In genomic region chr10:131093346-131093745, GRCh38 we compare ENCODE assay signal across 16 cellular contexts.
DNase-seq lines count a peak whose midpoint lies in the region; ATAC-seq, FAIRE-seq and TF ChIP-seq lines count a peak whose summit lies in the region.
"Had no signal": no experiment of that assay in that cellular context is flagged by ENCODE, and none has a peak within 500 bp of the region (broad histone marks: within the 10 kb centered on the region; RNA-seq: fewer than 3 reads in every experiment).

No MANE protein-coding gene starts in this region.

- H3K27me3 ChIP-seq in BLaER1 (no peaks in the 10 kb centered on the region), H9 (ENCODE audit: insufficient read depth, low read length) (no peaks in the 10 kb centered on the region)

- H2BK5ac ChIP-seq in H9 (ENCODE audit: insufficient read length, low read length), result no peak overlapping the region

- H3K4me2 ChIP-seq in BLaER1, result peak overlapping the region; percentile 43
- H3K4me2 ChIP-seq in H9 (ENCODE audit: insufficient read depth, insufficient read length, low read length), result no peak overlapping the region

- H3K27ac Mint-ChIP-seq in H9 (peak overlapping the region; percentile 36 to 94 (median 42); a peak in 6 of 7 replicates), nephron progenitor cell (no peak overlapping the region)
- H3K27ac Mint-ChIP-seq: CD14-positive monocyte; CD8-positive, alpha-beta T cell had no signal

- peak overlapping the region; percentile 62 for H3K18ac ChIP-seq in H9 (ENCODE audit: insufficient read length, low read depth, low read length)

- H2AFZ ChIP-seq in H9 (ENCODE audit: low read length), result no peak overlapping the region

- no peak overlapping the region for H4K8ac ChIP-seq in H9 (replicated peaks; ENCODE audit: insufficient read length, low read depth, low read length)

- H3K9me3 Mint-ChIP-seq in H9 (peaks cover 0 to 2% of the 10 kb centered on the region in 2 experiments; a peak in 2 of 5 replicates), nephron progenitor cell (no peaks in the 10 kb centered on the region)
- H3K9me3 Mint-ChIP-seq: CD8-positive, alpha-beta T cell had no signal

- intact Hi-C loops in kidney (cut with DNase I), result no loop called here

- H3K9ac ChIP-seq in BLaER1, result no peak overlapping the region
- H3K9ac ChIP-seq in H9 (ENCODE audit: extremely low read depth, insufficient read length, low read length), result no peak overlapping the region
- H3K9ac ChIP-seq in kidney (ENCODE audit: low read length in 2 of 2), result no peak overlapping the region

- 0 out of 2 replicates have a peak overlapping the region, but pooled peaks have one; percentile 23 for H3K27ac ChIP-seq in BLaER1
- H3K27ac ChIP-seq in H9 (ENCODE audit: insufficient read length, low read depth, low read length), result no peak overlapping the region
- no peak overlapping the region for H3K27ac ChIP-seq in kidney (ENCODE audit: low read depth in 2 of 2, low read length in 2 of 2)

- H4K91ac ChIP-seq in H9 (ENCODE audit: insufficient read length, low read depth, low read length), result peak overlapping the region; percentile 46

- no peak overlapping the region for H2BK120ac ChIP-seq in H9 (ENCODE audit: low read depth, low read length, poor library complexity, severe bottlenecking)

- no peaks in the 10 kb centered on the region for H3K79me1 ChIP-seq in H9 (ENCODE audit: insufficient read depth, low read depth, low read length, poor library complexity, severe bottlenecking)

- peaks cover 25% of the 10 kb centered on the region in 2 experiments for H3K4me1 Mint-ChIP-seq in H9
- H3K4me1 Mint-ChIP-seq in nephron progenitor cell, result peaks cover 51% of the 10 kb centered on the region
- H3K4me1 Mint-ChIP-seq: CD14-positive monocyte had no signal

- no peak overlapping the region for H4K5ac ChIP-seq in H9 (ENCODE audit: insufficient read length, low read depth, low read length)

- peaks cover 2% of the 10 kb centered on the region; the same call in 1 of the 2 replicates for H3K27me3 Mint-ChIP-seq in H9 (ENCODE audit: low read depth)
- peaks cover 11% of the 10 kb centered on the region for H3K27me3 Mint-ChIP-seq in nephron progenitor cell (ENCODE audit: low read depth, poor library complexity)

- no peak for FAIRE-seq in kidney (lab: Jason Lieb, UNC)
- FAIRE-seq: H54 had no signal

- H3K9me3 ChIP-seq in BLaER1 (no peaks in the 10 kb centered on the region), H9 (ENCODE audit: control insufficient read depth, low read depth, low read length) (no peaks in the 10 kb centered on the region), kidney (ENCODE audit: control insufficient read depth in 1 of 2, low read length in 2 of 2) (no peaks in the 10 kb centered on the region)
- H3K9me3 ChIP-seq: Caco-2 had no signal

- no peak overlapping the region for H2BK15ac ChIP-seq in H9 (ENCODE audit: low read depth, low read length)

- DNase-seq in H9 (no peak), kidney (peak; percentile 58), nephron progenitor cell (no peak), NCI-H345 treated with DMSO at 0.1 percent for 48 hours (lab: John Stamatoyannopoulos, UW; ENCODE audit: unreplicated experiment) (no peak), putamen (ENCODE audit: low spot score) (no peak), NCI-H1694 (lab: John Stamatoyannopoulos, UW) (no peak)
- DNase-seq: ACHN; Caco-2; CD8-positive, alpha-beta T cell; DMS53; GF-D8; IMR-90 had no signal

- H3K56ac ChIP-seq in H9 (ENCODE audit: insufficient read length, low read depth, low read length), result no peak overlapping the region

- no peak overlapping the region for H3K23ac ChIP-seq in H9 (ENCODE audit: insufficient read length, low read depth, low read length)

- no peaks in the 10 kb centered on the region for H3K23me2 ChIP-seq in H9 (ENCODE audit: insufficient read length, low read depth, low read length, poor library complexity, severe bottlenecking)

- H3K4me3 ChIP-seq in BLaER1 (no peak overlapping the region), kidney (ENCODE audit: low read length in 2 of 2) (no peak overlapping the region)

- H2BK20ac ChIP-seq in H9 (ENCODE audit: low read depth, low read length, poor library complexity, severe bottlenecking), result no peak overlapping the region

- H3T11ph ChIP-seq in H9 (ENCODE audit: low read length), result no peak overlapping the region

- H4K20me1 ChIP-seq in BLaER1, result no peaks in the 10 kb centered on the region
- H4K20me1 ChIP-seq in H9 (ENCODE audit: control insufficient read depth, insufficient read depth, insufficient read length), result no peaks in the 10 kb centered on the region

- TF ChIP-seq CTCF in H9 (conservative IDR thresholded peaks at IDR 0.05) (no peak), kidney (IDR thresholded peaks at IDR 0.05; ENCODE audit: borderline replicate concordance, extremely low read depth, insufficient read depth) (no peak), nephron progenitor cell (IDR thresholded peaks at IDR 0.05) (no peak)

- H3K79me2 ChIP-seq in H9 (ENCODE audit: insufficient read depth, low read length), result no peaks in the 10 kb centered on the region

- WGBS in H9 (ENCODE audit: extremely low coverage, insufficient read length, low lambda C conversion rate), result no CpG with 5 or more reads among the region's 14 CpGs

- H3K4ac ChIP-seq in H9 (ENCODE audit: low read depth, low read length), result no peak overlapping the region; the same call in 1 of the 2 replicates

- peaks cover 4% of the 10 kb centered on the region; the same call in 1 of the 2 replicates for H3K36me3 ChIP-seq in BLaER1
- H3K36me3 ChIP-seq in kidney (ENCODE audit: control insufficient read depth in 1 of 2, insufficient read depth in 2 of 2, low read length in 2 of 2), result no peaks in the 10 kb centered on the region

- ATAC-seq in GM21737 (IDR thresholded peaks at IDR 0.05; ENCODE audit: unreplicated experiment), result no peak
- ATAC-seq: CD8-positive, alpha-beta T cell had no signal

- H3K36me3 Mint-ChIP-seq in H9 (ENCODE audit: insufficient read depth in 1 of 3, low read depth in 3 of 3) (no peaks in the 10 kb centered on the region), nephron progenitor cell (ENCODE audit: low read depth) (no peaks in the 10 kb centered on the region)
- H3K36me3 Mint-ChIP-seq: CD14-positive monocyte; CD8-positive, alpha-beta T cell had no signal

- no peak overlapping the region for H2BK12ac ChIP-seq in H9 (ENCODE audit: insufficient read length, low read depth, low read length)

- H3K4me3 Mint-ChIP-seq in H9 (no peak overlapping the region), nephron progenitor cell (peak overlapping the region; percentile 42)
- H3K4me3 Mint-ChIP-seq: CD14-positive monocyte; CD8-positive, alpha-beta T cell had no signal

- peaks cover 62% of the 10 kb centered on the region for H3K4me1 ChIP-seq in BLaER1
- peaks cover 7% of the 10 kb centered on the region; the same call in 1 of the 2 replicates for H3K4me1 ChIP-seq in H9 (ENCODE audit: insufficient read depth, low read length)
- H3K4me1 ChIP-seq in kidney (ENCODE audit: control insufficient read depth in 1 of 2, insufficient read depth in 1 of 2, low read depth in 1 of 2, low read length in 2 of 2), result no peaks in the 10 kb centered on the region
- H3K4me1 ChIP-seq: Caco-2 had no signal

- peak overlapping the region; percentile 12; the same call in 1 of the 2 replicates for H3K14ac ChIP-seq in H9 (ENCODE audit: insufficient read depth, low read length)

- no peak overlapping the region for H2AK5ac ChIP-seq in H9 (ENCODE audit: insufficient read length, low read length)
